1 cellular context compared by ENCODE assay signal in genomic region chr4:70948665-70949284, GRCh38.
TF ChIP-seq lines count a peak whose summit lies in the region.

No MANE protein-coding gene starts in this region.

TF ChIP-seq in HCT116, 20 proteins besides CTCF, POLR2A, EP300 and RAD21 (continued from another document):
- no peak for TF ChIP-seq REST (IDR thresholded peaks at IDR 0.05; ENCODE audit: low read depth)
- TF ChIP-seq FOSL1 (IDR thresholded peaks at IDR 0.05; ENCODE audit: low read depth) = no peak
- no peak for TF ChIP-seq CBX3 (IDR thresholded peaks at IDR 0.05; ENCODE audit: low read depth)
- TF ChIP-seq SP1 (IDR thresholded peaks at IDR 0.05; ENCODE audit: low read depth) = no peak
- no peak for TF ChIP-seq SIN3A (IDR thresholded peaks at IDR 0.05; ENCODE audit: low read depth)
- no peak for TF ChIP-seq EGR1 (IDR thresholded peaks at IDR 0.05; ENCODE audit: low read depth)
- TF ChIP-seq TCF7L2 (IDR thresholded peaks at IDR 0.05; ENCODE audit: borderline replicate concordance, extremely low read depth, insufficient read depth, insufficient read length) = no peak
